3 cellular contexts compared by ENCODE assay signal in the genomic region with DNA sequence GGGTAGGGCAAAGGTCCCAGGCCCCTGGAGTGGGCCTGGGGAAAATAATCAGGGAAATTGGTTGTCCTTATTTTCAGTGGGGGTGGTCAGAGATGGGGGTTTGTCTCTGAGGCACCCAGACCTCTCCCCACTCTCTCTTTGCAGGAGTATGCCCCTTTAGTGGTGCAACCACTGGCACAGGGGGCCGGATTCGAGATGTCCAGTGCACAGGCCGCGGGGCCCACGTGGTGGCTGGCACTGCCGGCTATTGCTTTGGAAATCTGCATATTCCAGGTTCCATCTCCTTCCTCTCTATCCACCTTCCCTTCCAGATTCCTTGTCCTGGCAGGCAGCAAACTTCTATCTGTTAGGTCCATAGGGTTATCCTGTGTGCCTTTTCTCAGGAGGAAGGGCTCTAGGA.
"Had no signal": no experiment of that assay in that cellular context is flagged by ENCODE, and none has a peak within 500 bp of the region (broad histone marks: within the 10 kb centered on the region; RNA-seq: fewer than 3 reads in every experiment).

No MANE protein-coding gene starts in this region.

- DNase-seq: GDM1, GF-D8 had no signal

- H3K4me3 ChIP-seq: GM12878 had no signal

- ATAC-seq: GM12878 had no signal
